ENCODE assay signal across 39 cellular contexts in the genomic region with DNA sequence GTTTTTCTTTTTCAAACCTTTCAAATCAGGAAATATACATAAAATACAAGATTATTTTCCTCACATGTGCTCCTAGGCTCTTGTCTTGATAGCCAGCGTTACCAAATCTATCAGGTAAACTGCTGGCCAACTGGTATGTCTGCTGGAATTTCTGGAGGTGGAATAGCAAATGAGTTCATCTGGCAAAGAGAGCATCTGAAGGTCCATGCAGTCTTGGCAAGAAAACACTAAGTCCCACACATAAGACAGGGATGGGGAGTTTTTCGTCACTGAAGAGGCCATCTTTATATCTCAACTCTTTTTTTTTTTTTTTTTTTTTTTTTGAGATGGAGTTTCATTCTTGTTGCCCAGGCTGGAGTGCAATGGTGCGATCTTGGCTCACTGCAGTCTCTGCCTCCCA.
"Had no signal": no experiment of that assay in that cellular context is flagged by ENCODE, and none has a peak within 500 bp of the region (broad histone marks: within the 10 kb centered on the region; RNA-seq: fewer than 3 reads in every experiment).

No MANE protein-coding gene starts in this region.

- H3K27me3 Mint-ChIP-seq: activated naive CD4-positive, alpha-beta T cell treated with anti-CD3 and anti-CD28 coated beads, Interleukin-2, amount 10 ng/mL, durations not matched to agents 7 days and 5 days; activated naive CD4-positive, alpha-beta T cell treated with anti-CD3 and anti-CD28 coated beads, Interleukin-2, amount 50 U/mL, for 24 hours; activated naive CD8-positive, alpha-beta T cell; activated naive CD8-positive, alpha-beta T cell treated with anti-CD3 and anti-CD28 coated beads for 36 hours; activated naive CD8-positive, alpha-beta T cell treated with anti-CD3 and anti-CD28 coated beads, Interleukin-2, amount 10 ng/mL, durations not matched to agents 7 days and 5 days; activated naive CD8-positive, alpha-beta T cell treated with anti-CD3 and anti-CD28 coated beads, Interleukin-2, amount 50 U/mL, for 24 hours; activated T-cell treated with anti-CD3 and anti-CD28 coated beads, Interleukin-2, amount 50 U/mL, for 24 hours; activated T-helper 17 cell treated with anti-CD3 and anti-CD28 coated beads, Interleukin-2, amount 50 U/mL, for 72 hours; central memory CD8-positive, alpha-beta T cell had no signal

- ATAC-seq: activated naive CD4-positive, alpha-beta T cell treated with anti-CD3 and anti-CD28 coated beads, Interleukin-2, amount 50 U/mL, for 72 hours; activated naive CD8-positive, alpha-beta T cell treated with anti-CD3 and anti-CD28 coated beads, Interleukin-2, amount 50 U/mL, for 24 hours; activated T-cell treated with anti-CD3 and anti-CD28 coated beads, Interleukin-2, amount 50 U/mL, for 4 hours; activated T-cell treated with anti-CD3 and anti-CD28 coated beads, Interleukin-2, amount 50 U/mL, for 72 hours; activated T-helper 17 cell treated with anti-CD3 and anti-CD28 coated beads, Interleukin-2, amount 50 U/mL, for 72 hours; body of pancreas had no signal

- H3K4me3 ChIP-seq: adrenal gland, ascending aorta, body of pancreas, breast epithelium, cardiac muscle cell had no signal

- DNase-seq: activated effector memory CD4-positive, alpha-beta T cell treated with anti-CD3 and anti-CD28 coated beads, Interleukin-2, amount 50 U/mL, for 16 hours; activated effector memory CD4-positive, alpha-beta T cell treated with Interleukin-2 at 50 U/mL for 16 hours; activated gamma-delta T cell; activated gamma-delta T cell treated with Interleukin-2 at 50 U/mL for 16 hours; activated naive CD4-positive, alpha-beta T cell; activated naive CD4-positive, alpha-beta T cell treated with anti-CD3 and anti-CD28 coated beads for 36 hours; activated naive CD4-positive, alpha-beta T cell treated with anti-CD3 and anti-CD28 coated beads, Interleukin-2, amount 10 ng/mL, durations not matched to agents 7 days and 5 days; activated naive CD4-positive, alpha-beta T cell treated with anti-CD3 and anti-CD28 coated beads, Interleukin-2, amount 50 U/mL, for 16 hours; activated naive CD4-positive, alpha-beta T cell treated with Interleukin-2 at 50 U/mL for 16 hours; activated naive CD8-positive, alpha-beta T cell treated with anti-CD3 and anti-CD28 coated beads for 36 hours; activated naive CD8-positive, alpha-beta T cell treated with anti-CD3 and anti-CD28 coated beads, Interleukin-2, amount 10 ng/mL, durations not matched to agents 7 days and 5 days; activated naive CD8-positive, alpha-beta T cell treated with anti-CD3 and anti-CD28 coated beads, Interleukin-2, amount 50 U/mL, for 24 hours; activated T-cell treated with anti-CD3 and anti-CD28 coated beads, Interleukin-2, amount 50 U/mL, for 1 hour; activated T-cell treated with anti-CD3 and anti-CD28 coated beads, Interleukin-2, amount 50 U/mL, for 24 hours; activated T-cell treated with anti-CD3 and anti-CD28 coated beads, Interleukin-2, amount 50 U/mL, for 4 hours; activated T-cell treated with anti-CD3 and anti-CD28 coated beads, Interleukin-2, amount 50 U/mL, for 48 hours; activated T-cell treated with anti-CD3 and anti-CD28 coated beads, Interleukin-2, amount 50 U/mL, for 72 hours; adrenal gland; amniotic stem cell; amygdala; anterior cingulate cortex; aorta; body of pancreas; brain microvascular endothelial cell; caudate nucleus; central memory CD4-positive, alpha-beta T cell; cerebellar nuclear complex had no signal

- H3K9me3 ChIP-seq: adrenal gland, ascending aorta, body of pancreas, breast epithelium had no signal

- H3K4me1 Mint-ChIP-seq: activated naive CD4-positive, alpha-beta T cell treated with anti-CD3 and anti-CD28 coated beads, Interleukin-2, amount 10 ng/mL, durations not matched to agents 7 days and 5 days; activated naive CD4-positive, alpha-beta T cell treated with anti-CD3 and anti-CD28 coated beads, Interleukin-2, amount 50 U/mL, for 24 hours; activated naive CD8-positive, alpha-beta T cell treated with anti-CD3 and anti-CD28 coated beads for 36 hours; activated naive CD8-positive, alpha-beta T cell treated with anti-CD3 and anti-CD28 coated beads, Interleukin-2, amount 10 ng/mL, durations not matched to agents 7 days and 5 days; activated naive CD8-positive, alpha-beta T cell treated with anti-CD3 and anti-CD28 coated beads, Interleukin-2, amount 50 U/mL, for 24 hours; brain; central memory CD8-positive, alpha-beta T cell had no signal

- H3K27ac Mint-ChIP-seq: activated naive CD4-positive, alpha-beta T cell treated with anti-CD3 and anti-CD28 coated beads for 36 hours; activated naive CD4-positive, alpha-beta T cell treated with anti-CD3 and anti-CD28 coated beads, Interleukin-2, amount 10 ng/mL, durations not matched to agents 7 days and 5 days; activated naive CD4-positive, alpha-beta T cell treated with anti-CD3 and anti-CD28 coated beads, Interleukin-2, amount 50 U/mL, for 24 hours; activated naive CD4-positive, alpha-beta T cell treated with anti-CD3 and anti-CD28 coated beads, Interleukin-2, amount 50 U/mL, for 72 hours; activated naive CD8-positive, alpha-beta T cell; activated naive CD8-positive, alpha-beta T cell treated with anti-CD3 and anti-CD28 coated beads for 36 hours; activated naive CD8-positive, alpha-beta T cell treated with anti-CD3 and anti-CD28 coated beads, Interleukin-2, amount 10 ng/mL, durations not matched to agents 7 days and 5 days; activated naive CD8-positive, alpha-beta T cell treated with anti-CD3 and anti-CD28 coated beads, Interleukin-2, amount 50 U/mL, for 24 hours; activated T-cell treated with anti-CD3 and anti-CD28 coated beads, Interleukin-2, amount 50 U/mL, for 24 hours; activated T-cell treated with anti-CD3 and anti-CD28 coated beads, Interleukin-2, amount 50 U/mL, for 72 hours; activated T-helper 1 cell treated with anti-CD3 and anti-CD28 coated beads, Interleukin-12 subunit alpha, Interleukin-12 subunit beta, Interleukin-2, Interleukin-4 antibody, amounts not matched to agents 30 ng/mL and 10 ng/mL and 1 ng/mL, durations not matched to agents 14 hours and 24 hours and 36 hours; activated T-helper 17 cell treated with anti-CD3 and anti-CD28 coated beads, Interleukin-2, amount 50 U/mL, for 72 hours; activated T-helper 2 cell treated with anti-CD3 and anti-CD28 coated beads, Interferon-gamma antibody, Interleukin-2, Interleukin-4, amounts not matched to agents 10 μg/mL and 5 μg/mL and 100 μg/mL, durations not matched to agents 14 hours and 24 hours and 36 hours; brain had no signal

- FAIRE-seq: bronchial epithelial cell had no signal

- H3K27me3 ChIP-seq: adrenal gland, ascending aorta, body of pancreas, brain microvascular endothelial cell, breast epithelium, cardiac muscle cell had no signal

- H3K9me3 Mint-ChIP-seq: activated naive CD4-positive, alpha-beta T cell treated with anti-CD3 and anti-CD28 coated beads for 36 hours; activated naive CD4-positive, alpha-beta T cell treated with anti-CD3 and anti-CD28 coated beads, Interleukin-2, amount 10 ng/mL, durations not matched to agents 7 days and 5 days; activated naive CD4-positive, alpha-beta T cell treated with anti-CD3 and anti-CD28 coated beads, Interleukin-2, amount 50 U/mL, for 24 hours; activated naive CD4-positive, alpha-beta T cell treated with anti-CD3 and anti-CD28 coated beads, Interleukin-2, amount 50 U/mL, for 72 hours; activated naive CD8-positive, alpha-beta T cell treated with anti-CD3 and anti-CD28 coated beads for 36 hours; activated naive CD8-positive, alpha-beta T cell treated with anti-CD3 and anti-CD28 coated beads, Interleukin-2, amount 10 ng/mL, durations not matched to agents 7 days and 5 days; activated naive CD8-positive, alpha-beta T cell treated with anti-CD3 and anti-CD28 coated beads, Interleukin-2, amount 50 U/mL, for 24 hours; activated T-cell treated with anti-CD3 and anti-CD28 coated beads, Interleukin-2, amount 50 U/mL, for 24 hours; activated T-cell treated with anti-CD3 and anti-CD28 coated beads, Interleukin-2, amount 50 U/mL, for 4 hours; activated T-cell treated with anti-CD3 and anti-CD28 coated beads, Interleukin-2, amount 50 U/mL, for 72 hours; activated T-helper 1 cell treated with anti-CD3 and anti-CD28 coated beads, Interleukin-12 subunit alpha, Interleukin-12 subunit beta, Interleukin-2, Interleukin-4 antibody, amounts not matched to agents 30 ng/mL and 10 ng/mL and 1 ng/mL, durations not matched to agents 14 hours and 24 hours and 36 hours; activated T-helper 17 cell treated with anti-CD3 and anti-CD28 coated beads, Interleukin-2, amount 50 U/mL, for 72 hours; activated T-helper 2 cell treated with anti-CD3 and anti-CD28 coated beads, Interferon-gamma antibody, Interleukin-2, Interleukin-4, amounts not matched to agents 10 μg/mL and 5 μg/mL and 100 μg/mL, durations not matched to agents 14 hours and 24 hours and 36 hours; brain; central memory CD8-positive, alpha-beta T cell had no signal

- H3K27ac ChIP-seq: adrenal gland, ascending aorta, body of pancreas, brain microvascular endothelial cell, breast epithelium, cardiac muscle cell had no signal

- H3K4me1 ChIP-seq: adrenal gland, ascending aorta, body of pancreas, breast epithelium had no signal

- H3K36me3 ChIP-seq: adrenal gland, brain microvascular endothelial cell, breast epithelium, cardiac muscle cell had no signal

- H3K4me3 Mint-ChIP-seq: activated naive CD4-positive, alpha-beta T cell treated with anti-CD3 and anti-CD28 coated beads for 36 hours; activated naive CD4-positive, alpha-beta T cell treated with anti-CD3 and anti-CD28 coated beads, Interleukin-2, amount 10 ng/mL, durations not matched to agents 7 days and 5 days; activated naive CD4-positive, alpha-beta T cell treated with anti-CD3 and anti-CD28 coated beads, Interleukin-2, amount 50 U/mL, for 24 hours; activated naive CD8-positive, alpha-beta T cell; activated naive CD8-positive, alpha-beta T cell treated with anti-CD3 and anti-CD28 coated beads for 36 hours; activated naive CD8-positive, alpha-beta T cell treated with anti-CD3 and anti-CD28 coated beads, Interleukin-2, amount 10 ng/mL, durations not matched to agents 7 days and 5 days; activated naive CD8-positive, alpha-beta T cell treated with anti-CD3 and anti-CD28 coated beads, Interleukin-2, amount 50 U/mL, for 24 hours; activated T-cell treated with anti-CD3 and anti-CD28 coated beads, Interleukin-2, amount 50 U/mL, for 24 hours; activated T-cell treated with anti-CD3 and anti-CD28 coated beads, Interleukin-2, amount 50 U/mL, for 4 hours; activated T-cell treated with anti-CD3 and anti-CD28 coated beads, Interleukin-2, amount 50 U/mL, for 72 hours; activated T-helper 1 cell treated with anti-CD3 and anti-CD28 coated beads, Interleukin-12 subunit alpha, Interleukin-12 subunit beta, Interleukin-2, Interleukin-4 antibody, amounts not matched to agents 30 ng/mL and 10 ng/mL and 1 ng/mL, durations not matched to agents 14 hours and 24 hours and 36 hours; activated T-helper 17 cell treated with anti-CD3 and anti-CD28 coated beads, Interleukin-2, amount 50 U/mL, for 72 hours; brain; central memory CD8-positive, alpha-beta T cell had no signal
